In the genomic region with DNA sequence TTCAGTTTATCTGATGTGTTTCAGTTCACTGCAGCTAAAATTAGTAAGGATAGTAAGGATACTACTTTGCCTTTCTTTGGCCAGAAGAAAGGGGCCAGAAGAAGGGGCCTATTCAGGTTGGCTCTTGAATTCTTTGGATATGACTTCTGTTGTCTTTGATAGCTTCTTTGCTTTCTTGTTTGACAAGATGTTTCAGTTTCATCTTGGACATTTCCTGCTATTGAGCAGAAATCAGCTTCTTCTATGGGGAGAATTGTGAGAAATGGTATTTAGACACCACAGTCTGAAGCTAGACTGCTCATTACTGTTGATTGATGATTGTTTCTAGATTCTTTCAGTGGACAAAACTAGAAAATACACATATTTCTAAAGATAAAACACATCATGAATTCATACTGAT, we compare ENCODE assay signal across 33 cellular contexts.
DNase-seq lines count a peak whose midpoint lies in the region; ATAC-seq and TF ChIP-seq lines count a peak whose summit lies in the region.
"Had no signal": no experiment of that assay in that cellular context is flagged by ENCODE, and none has a peak within 500 bp of the region (broad histone marks: within the 10 kb centered on the region; RNA-seq: fewer than 3 reads in every experiment).

No MANE protein-coding gene starts in this region.

- TF ChIP-seq CTCF in GM12865 (IDR thresholded peaks at IDR 0.05; ENCODE audit: insufficient read depth, low read depth, low read length, missing control alignments) = no peak

- ATAC-seq in GM18502 (IDR thresholded peaks at IDR 0.05; ENCODE audit: poor library complexity, unreplicated experiment) (peak; percentile 48), GM19438 (IDR thresholded peaks at IDR 0.05; ENCODE audit: low read depth, unreplicated experiment) (peak; percentile 66), HG03442 (IDR thresholded peaks at IDR 0.05; ENCODE audit: unreplicated experiment) (peak; percentile 60), HG02884 (IDR thresholded peaks at IDR 0.05; ENCODE audit: unreplicated experiment) (no peak), SK-N-SH treated with all-trans-retinoic acid at 6 μM for 48 hours (no peak)
- ATAC-seq: body of pancreas; effector memory CD8-positive, alpha-beta T cell; GM23338; left cardiac atrium; naive thymus-derived CD8-positive, alpha-beta T cell; Panc1; psoas muscle; sciatic nerve had no signal

- peak; percentile 39 for DNase-seq in GM12865 (ENCODE audit: low read depth)
- DNase-seq in stimulated activated CD4-positive, alpha-beta T cell treated with anti-CD3 and anti-CD28 coated beads, Interleukin-4, amount 100 ng/mL, for 24 hours = no peak
- DNase-seq: activated CD4-positive, alpha-beta T cell treated with anti-CD3 and anti-CD28 coated beads for 48 hours; activated CD8-positive, alpha-beta memory T cell treated with anti-CD3 and anti-CD28 coated beads, Interleukin-2, amount 50 U/mL, for 4 hours; activated naive CD4-positive, alpha-beta T cell treated with anti-CD3 and anti-CD28 coated beads for 36 hours; body of pancreas; effector memory CD8-positive, alpha-beta T cell; immature natural killer cell; KBM-7; left cardiac atrium; naive thymus-derived CD8-positive, alpha-beta T cell; NCI-H1417 treated with DMSO at 0.1 percent for 48 hours; NCI-H2081; NCI-H2227 treated with DMSO at 0.1 percent for 48 hours; NCI-H526; occipital lobe; psoas muscle; SHP77; stimulated activated CD4-positive, alpha-beta T cell treated with anti-CD3 and anti-CD28 coated beads, Interleukin-12 subunit alpha, Interleukin-12 subunit beta, amount 100 ng/mL, for 4 hours; stimulated activated CD4-positive, alpha-beta T cell treated with anti-CD3 and anti-CD28 coated beads, Interleukin-4, amount 100 ng/mL, for 1 hour; substantia nigra; T1000; upper lobe of left lung; WERI-Rb-1 had no signal

- H3K4me3 ChIP-seq in GM12865 (ENCODE audit: low read depth, low read length) = no peak overlapping the region
- H3K4me3 ChIP-seq: BLaER1, body of pancreas, GM23338, psoas muscle, upper lobe of left lung had no signal

TF ChIP-seq in SK-N-SH treated with all-trans-retinoic acid at 6 μM for 48 hours, 23 proteins besides CTCF, POLR2A, EP300 and RAD21:
- TF ChIP-seq ZFP3 (CRISPR knock-in tag; IDR thresholded peaks at IDR 0.05) (no peak), PPARA (CRISPR knock-in tag; IDR thresholded peaks at IDR 0.05; ENCODE audit: borderline replicate concordance) (no peak)
- TF ChIP-seq, protein P1, sequence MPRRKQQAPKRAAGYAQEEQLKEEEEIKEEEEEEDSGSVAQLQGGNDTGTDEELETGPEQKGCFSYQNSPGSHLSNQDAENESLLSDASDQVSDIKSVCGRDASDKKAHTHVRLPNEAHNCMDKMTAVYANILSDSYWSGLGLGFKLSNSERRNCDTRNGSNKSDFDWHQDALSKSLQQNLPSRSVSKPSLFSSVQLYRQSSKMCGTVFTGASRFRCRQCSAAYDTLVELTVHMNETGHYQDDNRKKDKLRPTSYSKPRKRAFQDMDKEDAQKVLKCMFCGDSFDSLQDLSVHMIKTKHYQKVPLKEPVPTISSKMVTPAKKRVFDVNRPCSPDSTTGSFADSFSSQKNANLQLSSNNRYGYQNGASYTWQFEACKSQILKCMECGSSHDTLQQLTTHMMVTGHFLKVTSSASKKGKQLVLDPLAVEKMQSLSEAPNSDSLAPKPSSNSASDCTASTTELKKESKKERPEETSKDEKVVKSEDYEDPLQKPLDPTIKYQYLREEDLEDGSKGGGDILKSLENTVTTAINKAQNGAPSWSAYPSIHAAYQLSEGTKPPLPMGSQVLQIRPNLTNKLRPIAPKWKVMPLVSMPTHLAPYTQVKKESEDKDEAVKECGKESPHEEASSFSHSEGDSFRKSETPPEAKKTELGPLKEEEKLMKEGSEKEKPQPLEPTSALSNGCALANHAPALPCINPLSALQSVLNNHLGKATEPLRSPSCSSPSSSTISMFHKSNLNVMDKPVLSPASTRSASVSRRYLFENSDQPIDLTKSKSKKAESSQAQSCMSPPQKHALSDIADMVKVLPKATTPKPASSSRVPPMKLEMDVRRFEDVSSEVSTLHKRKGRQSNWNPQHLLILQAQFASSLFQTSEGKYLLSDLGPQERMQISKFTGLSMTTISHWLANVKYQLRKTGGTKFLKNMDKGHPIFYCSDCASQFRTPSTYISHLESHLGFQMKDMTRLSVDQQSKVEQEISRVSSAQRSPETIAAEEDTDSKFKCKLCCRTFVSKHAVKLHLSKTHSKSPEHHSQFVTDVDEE (CRISPR knock-in tag; IDR thresholded peaks at IDR 0.05) = no peak
TF ChIP-seq in SK-N-SH treated with all-trans-retinoic acid at 6 μM for 48 hours: peak in this region for 0.

Comparison
In these comparisons a context has a peak if more than half of its experiments do, and no peak if none do; other contexts are left out.
1. ATAC-seq: peak in GM18502 (single experiment), GM19438 (single experiment) and HG03442 (single experiment); none in HG02884 (single experiment) and SK-N-SH treated with all-trans-retinoic acid at 6 μM for 48 hours (single experiment).